ENCODE assay signal across 8 cellular contexts in genomic region chrX:96685205-96686099, GRCh38. TPM values are rescaled to one million over a fixed set of nuclear protein-coding genes. Genes with fewer than 3 reads are reported as not detected.
DNase-seq lines count a peak whose midpoint lies in the region; ATAC-seq and TF ChIP-seq lines count a peak whose summit lies in the region.

No MANE protein-coding gene starts in this region.

- TF ChIP-seq POLR2A in right lobe of liver (IDR thresholded peaks at IDR 0.05): peak; percentile 69

- peak overlapping the region; percentile 39 to 70 (median 61) for H3K4me2 ChIP-seq in BLaER1 treated with 17β-estradiol and CSF1 and Interleukin-3, amounts not matched to agents 10 nM and 100 nM

- WGBS in right lobe of liver (ENCODE audit: insufficient coverage, low coverage, low lambda C conversion rate, missing lambda C conversion rate): 12% methylated on average over 17 of the region's 38 CpGs

- ATAC-seq in GM19455 (IDR thresholded peaks at IDR 0.05; ENCODE audit: unreplicated experiment): peak; percentile 38
- peak; percentile 52 to 72 (median 57) for ATAC-seq in right lobe of liver

- H4K20me1 ChIP-seq in BLaER1 treated with 17β-estradiol and CSF1 and Interleukin-3, amounts not matched to agents 10 nM and 100 nM: peaks cover 0 to 10% (median 0%) of the 10 kb centered on the region in 11 experiments; a peak in 1 of 22 replicates

- no peaks in the 10 kb centered on the region; a peak in 1 of 22 replicates for H3K36me3 ChIP-seq in BLaER1 treated with 17β-estradiol and CSF1 and Interleukin-3, amounts not matched to agents 10 nM and 100 nM
- no peaks in the 10 kb centered on the region for H3K36me3 ChIP-seq in right lobe of liver

- peaks cover 0 to 28% (median 13%) of the 10 kb centered on the region in 10 experiments; a peak in 14 of 20 replicates for H3K4me1 ChIP-seq in BLaER1 treated with 17β-estradiol and CSF1 and Interleukin-3, amounts not matched to agents 10 nM and 100 nM
- peaks cover 0 to 4% (median 0%) of the 10 kb centered on the region in 4 donors for H3K4me1 ChIP-seq in right lobe of liver

- H3K9me3 ChIP-seq in BLaER1 treated with 17β-estradiol and CSF1 and Interleukin-3, amounts not matched to agents 10 nM and 100 nM (replicated peaks in 1 of 11): peaks cover 0 to 12% (median 0%) of the 10 kb centered on the region in 11 experiments; a peak in 3 of 22 replicates
- no peaks in the 10 kb centered on the region for H3K9me3 ChIP-seq in right lobe of liver

- peak; percentile 45 for DNase-seq in HK-2 (ENCODE audit: unreplicated experiment)
- peak; percentile 42 for DNase-seq in choroid plexus epithelial cell (ENCODE audit: low read depth)
- peak; percentile 34 to 55 (median 45) for DNase-seq in right lobe of liver
- DNase-seq in stimulated activated CD4-positive, alpha-beta T cell treated with anti-CD3 and anti-CD28 coated beads, TNF-alpha, amount 100 ng/mL, for 4 hours (ENCODE audit: low read depth in 3 of 3): peak in 2 of 3 experiments; percentile 1 to 16
- no peak for DNase-seq in KG1 (lab: John Stamatoyannopoulos, UW)

- peak overlapping the region; percentile 67 to 89 (median 80) for H3K4me3 ChIP-seq in BLaER1 treated with 17β-estradiol and CSF1 and Interleukin-3, amounts not matched to agents 10 nM and 100 nM
- H3K4me3 ChIP-seq in choroid plexus epithelial cell (ENCODE audit: low read depth, low read length): peak overlapping the region; percentile 73
- peak overlapping the region; percentile 50 to 72 (median 63) for H3K4me3 ChIP-seq in right lobe of liver

- TF ChIP-seq CTCF in VCaP (conservative IDR thresholded peaks at IDR 0.05) (no peak), choroid plexus epithelial cell (conservative IDR thresholded peaks at IDR 0.05; ENCODE audit: low read depth, low read length) (no peak), right lobe of liver (IDR thresholded peaks at IDR 0.05) (no peak)

- intact Hi-C loops in right lobe of liver (cut with DNase I): no loop called here

- H3K27me3 ChIP-seq in BLaER1 treated with 17β-estradiol and CSF1 and Interleukin-3, amounts not matched to agents 10 nM and 100 nM: peaks cover 55 to 99% (median 97%) of the 10 kb centered on the region in 11 experiments
- no peaks in the 10 kb centered on the region for H3K27me3 ChIP-seq in right lobe of liver

- peak overlapping the region; percentile 84 to 96 (median 93) for H3K27ac ChIP-seq in BLaER1 treated with 17β-estradiol and CSF1 and Interleukin-3, amounts not matched to agents 10 nM and 100 nM
- H3K27ac ChIP-seq in VCaP: peak overlapping the region; percentile 71
- H3K27ac ChIP-seq in right lobe of liver: peak overlapping the region; percentile 62 to 70 (median 67)

- H3K9ac ChIP-seq in BLaER1 treated with 17β-estradiol and CSF1 and Interleukin-3, amounts not matched to agents 10 nM and 100 nM: peak overlapping the region; percentile 85 to 95 (median 92)

RNA-seq across cellular contexts. Expression of gene DIAPH2, which starts 0.8 kb away (rescaled TPM):
- 10 to 100 TPM; 10.6 to 20.0 (median 16.4) TPM for total RNA-seq in right lobe of liver
